ENCODE assay signal across 11 cellular contexts in genomic region chr22:47835726-47836125, GRCh38.
DNase-seq lines count a peak whose midpoint lies in the region; TF ChIP-seq lines count a peak whose summit lies in the region.
"Had no signal": no experiment of that assay in that cellular context is flagged by ENCODE, and none has a peak within 500 bp of the region (broad histone marks: within the 10 kb centered on the region; RNA-seq: fewer than 3 reads in every experiment).

No MANE protein-coding gene starts in this region.

- H3K4me1 ChIP-seq in suprapubic skin, result no peaks in the 10 kb centered on the region
- H3K4me1 ChIP-seq: BE2C, tibial nerve had no signal

- no peak for TF ChIP-seq EP300 in suprapubic skin (IDR thresholded peaks at IDR 0.05)

- no peak overlapping the region for H3K4me3 ChIP-seq in suprapubic skin
- H3K4me3 ChIP-seq: tibial nerve had no signal

- no peaks in the 10 kb centered on the region for H3K9me3 ChIP-seq in suprapubic skin
- H3K9me3 ChIP-seq: BE2C, tibial nerve had no signal

- no peaks in the 10 kb centered on the region for H3K27me3 ChIP-seq in suprapubic skin
- H3K27me3 ChIP-seq: BE2C, tibial nerve had no signal

- no peak for TF ChIP-seq POLR2A in suprapubic skin (IDR thresholded peaks at IDR 0.05)

- DNase-seq in AG09319 (ENCODE audit: extremely low read depth, low read depth) (peak; percentile 80), HS-5 (ENCODE audit: low read depth) (peak; percentile 37), amniotic epithelial cell (ENCODE audit: low read depth) (peak; percentile 84), islet precursor cell (peak; percentile 61), suprapubic skin (ENCODE audit: low spot score in 2 of 2) (no peak), NCI-H510A treated with DMSO at 0.1 percent for 48 hours (lab: John Stamatoyannopoulos, UW) (no peak)
- no peak for DNase-seq in activated CD4-positive, alpha-beta T cell treated with anti-CD3 and anti-CD28 coated beads, Interleukin-2, amount 50 U/mL, for 1 hour
- no peak for DNase-seq in stimulated activated CD4-positive, alpha-beta T cell treated with anti-CD3 and anti-CD28 coated beads, Interleukin-4, amount 100 ng/mL, for 4 hours
- DNase-seq: BE2C, KG1 had no signal

- 44% methylated on average over 7 of the region's 7 CpGs for WGBS in suprapubic skin

- H3K36me3 ChIP-seq in suprapubic skin, result no peaks in the 10 kb centered on the region
- H3K36me3 ChIP-seq: BE2C, tibial nerve had no signal

- TF ChIP-seq CTCF in AG09319 (IDR thresholded peaks at IDR 0.05; ENCODE audit: low read depth, low read length) (no peak), suprapubic skin (IDR thresholded peaks at IDR 0.05) (no peak)

- H3K27ac ChIP-seq in suprapubic skin, result no peak overlapping the region
- H3K27ac ChIP-seq: tibial nerve had no signal

Comparison
In these comparisons a context has a peak if more than half of its experiments do, and no peak if none do; other contexts are left out.
1. DNase-seq: peak in AG09319 (single experiment), HS-5 (single experiment), amniotic epithelial cell (single experiment) and islet precursor cell (single experiment); none in activated CD4-positive, alpha-beta T cell treated with anti-CD3 and anti-CD28 coated beads, Interleukin-2, amount 50 U/mL, for 1 hour (single experiment), suprapubic skin (0 of 2), NCI-H510A treated with DMSO at 0.1 percent for 48 hours (single experiment) and stimulated activated CD4-positive, alpha-beta T cell treated with anti-CD3 and anti-CD28 coated beads, Interleukin-4, amount 100 ng/mL, for 4 hours (0 of 2).